Comparison of ENCODE assay signal across 21 cellular contexts in genomic region chr2:224968051-224968450, GRCh38.
A peak's percentile ranks its signal among the peaks of the same experiment; 100 is the strongest.
DNase-seq lines count a peak whose midpoint lies in the region; ATAC-seq and TF ChIP-seq lines count a peak whose summit lies in the region.
"Had no signal": no experiment of that assay in that cellular context is flagged by ENCODE, and none has a peak within 500 bp of the region (broad histone marks: within the 10 kb centered on the region; RNA-seq: fewer than 3 reads in every experiment).

No MANE protein-coding gene starts in this region.

- peak overlapping the region; percentile 62 for H3K4me3 Mint-ChIP-seq in HFFc6
- H3K4me3 Mint-ChIP-seq in chondrocyte (ENCODE audit: unreplicated experiment): peak overlapping the region; percentile 37
- no peak overlapping the region for H3K4me3 Mint-ChIP-seq in natural killer cell
- no peak overlapping the region for H3K4me3 Mint-ChIP-seq in T-helper 2 cell treated with Interferon-gamma antibody and Interleukin-4, amounts not matched to agents 5 μg/mL and 100 μg/mL, for 36 hours
- H3K4me3 Mint-ChIP-seq: H9 had no signal

- H3K27ac Mint-ChIP-seq in HFFc6: peak overlapping the region; percentile 66
- peak overlapping the region; percentile 69 for H3K27ac Mint-ChIP-seq in chondrocyte (ENCODE audit: unreplicated experiment)
- peak overlapping the region; percentile 46 to 56 for H3K27ac Mint-ChIP-seq in natural killer cell
- H3K27ac Mint-ChIP-seq in T-helper 2 cell treated with Interferon-gamma antibody and Interleukin-4, amounts not matched to agents 5 μg/mL and 100 μg/mL, for 36 hours: no peak overlapping the region
- H3K27ac Mint-ChIP-seq: H9 had no signal

- H4K20me1 ChIP-seq in BLaER1 treated with 17β-estradiol and CSF1 and Interleukin-3, amounts not matched to agents 10 nM and 100 nM: peaks cover 0 to 8% (median 0%) of the 10 kb centered on the region in 11 experiments; a peak in 3 of 22 replicates

- 0 out of 22 replicates have a peak overlapping the region, but pooled peaks of 1 of the 11 experiments have one; percentile 4 for H3K27ac ChIP-seq in BLaER1 treated with 17β-estradiol and CSF1 and Interleukin-3, amounts not matched to agents 10 nM and 100 nM
- H3K27ac ChIP-seq: breast epithelium, C4-2B, prostate gland had no signal

- TF ChIP-seq CTCF in HFFc6 (IDR thresholded peaks at IDR 0.05): no peak
- TF ChIP-seq CTCF in chondrocyte (IDR thresholded peaks at IDR 0.05): no peak
- TF ChIP-seq CTCF in natural killer cell (IDR thresholded peaks at IDR 0.05): no peak

- peaks cover 21 to 43% (median 34%) of the 10 kb centered on the region in 10 experiments for H3K4me1 ChIP-seq in BLaER1 treated with 17β-estradiol and CSF1 and Interleukin-3, amounts not matched to agents 10 nM and 100 nM
- H3K4me1 ChIP-seq: breast epithelium, prostate gland had no signal

- no peaks in the 10 kb centered on the region for H3K27me3 ChIP-seq in BLaER1 treated with 17β-estradiol and CSF1 and Interleukin-3, amounts not matched to agents 10 nM and 100 nM
- H3K27me3 ChIP-seq: breast epithelium, MG63 had no signal

- no peaks in the 10 kb centered on the region for H3K9me3 Mint-ChIP-seq in HFFc6
- H3K9me3 Mint-ChIP-seq in chondrocyte (ENCODE audit: low read depth): no peaks in the 10 kb centered on the region
- no peaks in the 10 kb centered on the region for H3K9me3 Mint-ChIP-seq in natural killer cell
- no peaks in the 10 kb centered on the region for H3K9me3 Mint-ChIP-seq in T-helper 2 cell treated with Interferon-gamma antibody and Interleukin-4, amounts not matched to agents 5 μg/mL and 100 μg/mL, for 36 hours
- H3K9me3 Mint-ChIP-seq: H9 had no signal

- intact Hi-C loops in natural killer cell (cut with micrococcal nuclease): loop anchor here (2.0 kb wide), 1 partner anchor 35 kb away; no protein-coding TSS in a partner anchor

- H3K4me1 Mint-ChIP-seq in HFFc6 (ENCODE audit: low read depth) (peaks cover 70% of the 10 kb centered on the region), chondrocyte (ENCODE audit: low read depth) (peaks cover 36% of the 10 kb centered on the region), natural killer cell (peaks cover 49 to 57% of the 10 kb centered on the region in 2 donors)
- peaks cover 39% of the 10 kb centered on the region for H3K4me1 Mint-ChIP-seq in T-helper 2 cell treated with Interferon-gamma antibody and Interleukin-4, amounts not matched to agents 5 μg/mL and 100 μg/mL, for 36 hours (ENCODE audit: low read depth)

- H3K27me3 Mint-ChIP-seq in HFFc6 (ENCODE audit: insufficient read depth) (no peaks in the 10 kb centered on the region), chondrocyte (ENCODE audit: low read depth) (no peaks in the 10 kb centered on the region), natural killer cell (ENCODE audit: low read depth in 2 of 2) (no peaks in the 10 kb centered on the region)
- H3K27me3 Mint-ChIP-seq in T-helper 2 cell treated with Interferon-gamma antibody and Interleukin-4, amounts not matched to agents 5 μg/mL and 100 μg/mL, for 36 hours (ENCODE audit: low read depth): no peaks in the 10 kb centered on the region

- DNase-seq in HFFc6 (no peak), chondrocyte (ENCODE audit: low spot score) (no peak), natural killer cell (no peak), NCI-H510A (lab: John Stamatoyannopoulos, UW) (no peak), NCI-H2107 treated with DMSO at 0.1 percent for 48 hours (lab: John Stamatoyannopoulos, UW; ENCODE audit: unreplicated experiment) (no peak)
- DNase-seq in T-helper 2 cell treated with Interferon-gamma antibody and Interleukin-4, amounts not matched to agents 5 μg/mL and 100 μg/mL, for 36 hours (ENCODE audit: low spot score): no peak
- DNase-seq: activated gamma-delta T cell; DND-41; effector memory CD4-positive, alpha-beta T cell; foreskin melanocyte; H9; left ventricle myocardium superior; MG63; NCI-H187; NCI-H510A treated with DMSO at 0.1 percent for 48 hours had no signal

- H3K4me2 ChIP-seq in BLaER1 treated with 17β-estradiol and CSF1 and Interleukin-3, amounts not matched to agents 10 nM and 100 nM: peak overlapping the region; percentile 30 to 78 (median 61)

- no peak overlapping the region; a peak in 1 of 20 replicates for H3K4me3 ChIP-seq in BLaER1 treated with 17β-estradiol and CSF1 and Interleukin-3, amounts not matched to agents 10 nM and 100 nM
- H3K4me3 ChIP-seq: breast epithelium, GM12878, MG63, prostate gland had no signal

- H3K9me3 ChIP-seq in BLaER1 treated with 17β-estradiol and CSF1 and Interleukin-3, amounts not matched to agents 10 nM and 100 nM (replicated peaks in 1 of 11): peaks cover 0 to 7% (median 0%) of the 10 kb centered on the region in 11 experiments; a peak in 2 of 22 replicates
- H3K9me3 ChIP-seq: breast epithelium, MG63, prostate gland had no signal

- H3K9ac ChIP-seq in BLaER1 treated with 17β-estradiol and CSF1 and Interleukin-3, amounts not matched to agents 10 nM and 100 nM: no peak overlapping the region

- peaks cover 0 to 6% (median 0%) of the 10 kb centered on the region in 11 experiments; a peak in 1 of 22 replicates for H3K36me3 ChIP-seq in BLaER1 treated with 17β-estradiol and CSF1 and Interleukin-3, amounts not matched to agents 10 nM and 100 nM
- H3K36me3 ChIP-seq: breast epithelium, MG63, prostate gland had no signal

- peaks cover 8% of the 10 kb centered on the region for H3K36me3 Mint-ChIP-seq in HFFc6 (ENCODE audit: low read depth)
- H3K36me3 Mint-ChIP-seq in chondrocyte (ENCODE audit: low read depth): no peaks in the 10 kb centered on the region
- no peaks in the 10 kb centered on the region for H3K36me3 Mint-ChIP-seq in natural killer cell
- peaks cover 21% of the 10 kb centered on the region for H3K36me3 Mint-ChIP-seq in T-helper 2 cell treated with Interferon-gamma antibody and Interleukin-4, amounts not matched to agents 5 μg/mL and 100 μg/mL, for 36 hours (ENCODE audit: low read depth)

- no peak for ATAC-seq in natural killer cell
- ATAC-seq in GM21528 (IDR thresholded peaks at IDR 0.05; ENCODE audit: low FRiP score, unreplicated experiment): no peak
- ATAC-seq: GM12878, left ventricle myocardium superior had no signal

Comparison
In these comparisons a context has a peak if more than half of its experiments do, and no peak if none do; other contexts are left out.
1. H3K4me3 Mint-ChIP-seq: peak in HFFc6 (single experiment) and chondrocyte (single experiment); none in natural killer cell (single experiment) and T-helper 2 cell treated with Interferon-gamma antibody and Interleukin-4, amounts not matched to agents 5 μg/mL and 100 μg/mL, for 36 hours (single experiment).